ENCODE assay signal across 1 cellular context in genomic region chr4:112234952-112235609, GRCh38.
TF ChIP-seq lines count a peak whose summit lies in the region.

No MANE protein-coding gene starts in this region.

TF ChIP-seq in GM12878, 131 proteins besides CTCF, POLR2A, EP300 and RAD21 (continued from another document):
- TF ChIP-seq, protein P1, sequence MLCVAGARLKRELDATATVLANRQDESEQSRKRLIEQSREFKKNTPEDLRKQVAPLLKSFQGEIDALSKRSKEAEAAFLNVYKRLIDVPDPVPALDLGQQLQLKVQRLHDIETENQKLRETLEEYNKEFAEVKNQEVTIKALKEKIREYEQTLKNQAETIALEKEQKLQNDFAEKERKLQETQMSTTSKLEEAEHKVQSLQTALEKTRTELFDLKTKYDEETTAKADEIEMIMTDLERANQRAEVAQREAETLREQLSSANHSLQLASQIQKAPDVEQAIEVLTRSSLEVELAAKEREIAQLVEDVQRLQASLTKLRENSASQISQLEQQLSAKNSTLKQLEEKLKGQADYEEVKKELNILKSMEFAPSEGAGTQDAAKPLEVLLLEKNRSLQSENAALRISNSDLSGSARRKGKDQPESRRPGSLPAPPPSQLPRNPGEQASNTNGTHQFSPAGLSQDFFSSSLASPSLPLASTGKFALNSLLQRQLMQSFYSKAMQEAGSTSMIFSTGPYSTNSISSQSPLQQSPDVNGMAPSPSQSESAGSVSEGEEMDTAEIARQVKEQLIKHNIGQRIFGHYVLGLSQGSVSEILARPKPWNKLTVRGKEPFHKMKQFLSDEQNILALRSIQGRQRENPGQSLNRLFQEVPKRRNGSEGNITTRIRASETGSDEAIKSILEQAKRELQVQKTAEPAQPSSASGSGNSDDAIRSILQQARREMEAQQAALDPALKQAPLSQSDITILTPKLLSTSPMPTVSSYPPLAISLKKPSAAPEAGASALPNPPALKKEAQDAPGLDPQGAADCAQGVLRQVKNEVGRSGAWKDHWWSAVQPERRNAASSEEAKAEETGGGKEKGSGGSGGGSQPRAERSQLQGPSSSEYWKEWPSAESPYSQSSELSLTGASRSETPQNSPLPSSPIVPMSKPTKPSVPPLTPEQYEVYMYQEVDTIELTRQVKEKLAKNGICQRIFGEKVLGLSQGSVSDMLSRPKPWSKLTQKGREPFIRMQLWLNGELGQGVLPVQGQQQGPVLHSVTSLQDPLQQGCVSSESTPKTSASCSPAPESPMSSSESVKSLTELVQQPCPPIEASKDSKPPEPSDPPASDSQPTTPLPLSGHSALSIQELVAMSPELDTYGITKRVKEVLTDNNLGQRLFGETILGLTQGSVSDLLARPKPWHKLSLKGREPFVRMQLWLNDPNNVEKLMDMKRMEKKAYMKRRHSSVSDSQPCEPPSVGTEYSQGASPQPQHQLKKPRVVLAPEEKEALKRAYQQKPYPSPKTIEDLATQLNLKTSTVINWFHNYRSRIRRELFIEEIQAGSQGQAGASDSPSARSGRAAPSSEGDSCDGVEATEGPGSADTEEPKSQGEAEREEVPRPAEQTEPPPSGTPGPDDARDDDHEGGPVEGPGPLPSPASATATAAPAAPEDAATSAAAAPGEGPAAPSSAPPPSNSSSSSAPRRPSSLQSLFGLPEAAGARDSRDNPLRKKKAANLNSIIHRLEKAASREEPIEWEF (IDR thresholded peaks at IDR 0.05; ENCODE audit: insufficient replicate concordance, low read depth, low read length), result no peak
- TF ChIP-seq, protein P2, sequence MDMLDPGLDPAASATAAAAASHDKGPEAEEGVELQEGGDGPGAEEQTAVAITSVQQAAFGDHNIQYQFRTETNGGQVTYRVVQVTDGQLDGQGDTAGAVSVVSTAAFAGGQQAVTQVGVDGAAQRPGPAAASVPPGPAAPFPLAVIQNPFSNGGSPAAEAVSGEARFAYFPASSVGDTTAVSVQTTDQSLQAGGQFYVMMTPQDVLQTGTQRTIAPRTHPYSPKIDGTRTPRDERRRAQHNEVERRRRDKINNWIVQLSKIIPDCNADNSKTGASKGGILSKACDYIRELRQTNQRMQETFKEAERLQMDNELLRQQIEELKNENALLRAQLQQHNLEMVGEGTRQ (IDR thresholded peaks at IDR 0.05; ENCODE audit: borderline replicate concordance, low read depth, low read length), result no peak
- no peak for TF ChIP-seq SUZ12 (IDR thresholded peaks at IDR 0.05; ENCODE audit: unreplicated experiment)
- TF ChIP-seq, protein P3, sequence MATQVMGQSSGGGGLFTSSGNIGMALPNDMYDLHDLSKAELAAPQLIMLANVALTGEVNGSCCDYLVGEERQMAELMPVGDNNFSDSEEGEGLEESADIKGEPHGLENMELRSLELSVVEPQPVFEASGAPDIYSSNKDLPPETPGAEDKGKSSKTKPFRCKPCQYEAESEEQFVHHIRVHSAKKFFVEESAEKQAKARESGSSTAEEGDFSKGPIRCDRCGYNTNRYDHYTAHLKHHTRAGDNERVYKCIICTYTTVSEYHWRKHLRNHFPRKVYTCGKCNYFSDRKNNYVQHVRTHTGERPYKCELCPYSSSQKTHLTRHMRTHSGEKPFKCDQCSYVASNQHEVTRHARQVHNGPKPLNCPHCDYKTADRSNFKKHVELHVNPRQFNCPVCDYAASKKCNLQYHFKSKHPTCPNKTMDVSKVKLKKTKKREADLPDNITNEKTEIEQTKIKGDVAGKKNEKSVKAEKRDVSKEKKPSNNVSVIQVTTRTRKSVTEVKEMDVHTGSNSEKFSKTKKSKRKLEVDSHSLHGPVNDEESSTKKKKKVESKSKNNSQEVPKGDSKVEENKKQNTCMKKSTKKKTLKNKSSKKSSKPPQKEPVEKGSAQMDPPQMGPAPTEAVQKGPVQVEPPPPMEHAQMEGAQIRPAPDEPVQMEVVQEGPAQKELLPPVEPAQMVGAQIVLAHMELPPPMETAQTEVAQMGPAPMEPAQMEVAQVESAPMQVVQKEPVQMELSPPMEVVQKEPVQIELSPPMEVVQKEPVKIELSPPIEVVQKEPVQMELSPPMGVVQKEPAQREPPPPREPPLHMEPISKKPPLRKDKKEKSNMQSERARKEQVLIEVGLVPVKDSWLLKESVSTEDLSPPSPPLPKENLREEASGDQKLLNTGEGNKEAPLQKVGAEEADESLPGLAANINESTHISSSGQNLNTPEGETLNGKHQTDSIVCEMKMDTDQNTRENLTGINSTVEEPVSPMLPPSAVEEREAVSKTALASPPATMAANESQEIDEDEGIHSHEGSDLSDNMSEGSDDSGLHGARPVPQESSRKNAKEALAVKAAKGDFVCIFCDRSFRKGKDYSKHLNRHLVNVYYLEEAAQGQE (IDR thresholded peaks at IDR 0.05; ENCODE audit: low read depth, low read length), result no peak
- TF ChIP-seq TCF12 (IDR thresholded peaks at IDR 0.05; ENCODE audit: low read depth, low read length), result no peak
- TF ChIP-seq IKZF2 (IDR thresholded peaks at IDR 0.05), result peak in 1 of 2 experiments; percentile 40; a peak in 1 of 4 replicates
- no peak for TF ChIP-seq RCOR1 (conservative IDR thresholded peaks at IDR 0.05; ENCODE audit: low read depth, low read length)
